16 cellular contexts compared by ENCODE assay signal in the genomic region with DNA sequence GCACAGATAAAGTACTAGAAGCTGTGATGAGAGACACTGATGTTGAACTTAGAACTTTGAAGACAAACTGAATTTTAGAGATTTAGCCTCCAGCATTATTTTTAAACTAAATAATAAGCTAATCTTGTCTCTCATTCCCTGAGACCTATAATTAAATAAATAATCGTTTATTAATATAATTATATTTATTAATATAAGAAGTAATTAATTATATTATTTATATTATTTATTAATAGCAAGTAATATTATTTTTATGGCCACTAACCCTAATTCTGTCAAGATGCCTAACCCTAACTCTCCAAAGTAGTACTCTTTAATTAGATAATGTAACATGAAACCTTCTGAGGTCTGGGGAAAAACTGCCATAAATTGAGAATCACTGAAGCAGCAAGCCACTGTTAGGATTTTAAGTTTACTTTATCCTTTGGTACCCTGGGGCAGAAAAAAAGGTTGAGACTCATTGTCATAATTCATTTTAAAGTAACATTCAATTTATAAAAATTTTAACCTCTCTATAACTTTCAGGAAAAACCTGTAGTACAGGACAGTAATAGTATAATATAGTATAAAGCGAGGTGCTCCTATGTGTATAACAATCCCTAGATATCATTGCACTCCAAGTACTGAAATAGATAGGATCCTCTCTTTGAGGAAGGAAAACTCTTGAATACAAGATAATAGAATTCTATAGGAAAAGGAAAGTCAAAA.
DNase-seq lines count a peak whose midpoint lies in the region; ATAC-seq, FAIRE-seq and TF ChIP-seq lines count a peak whose summit lies in the region.
"Had no signal": no experiment of that assay in that cellular context is flagged by ENCODE, and none has a peak within 500 bp of the region (broad histone marks: within the 10 kb centered on the region; RNA-seq: fewer than 3 reads in every experiment).

No MANE protein-coding gene starts in this region.

- H3K4me1 ChIP-seq in pancreas (no peaks in the 10 kb centered on the region), upper lobe of left lung (no peaks in the 10 kb centered on the region)

- FAIRE-seq in G401.6 (lab: Jason Lieb, UNC) (peak; percentile 40), colon (lab: Jason Lieb, UNC) (peak; percentile 74), pancreas (lab: Jason Lieb, UNC) (no peak)

- WGBS in pancreas, 2 donors = 46 to 48% methylated on average over 2 of the region's 2 CpGs
- 58 to 68% methylated on average over 2 of the region's 2 CpGs for WGBS in upper lobe of left lung, 2 donors

- H3K27me3 ChIP-seq in pancreas (no peaks in the 10 kb centered on the region), upper lobe of left lung (no peaks in the 10 kb centered on the region)
- H3K27me3 ChIP-seq: cardiac muscle cell, SJCRH30 had no signal

- H3K36me3 ChIP-seq in pancreas (no peaks in the 10 kb centered on the region), upper lobe of left lung (no peaks in the 10 kb centered on the region)
- H3K36me3 ChIP-seq: cardiac muscle cell, SJCRH30, thoracic aorta had no signal

- H3K9me3 ChIP-seq in pancreas (no peaks in the 10 kb centered on the region), upper lobe of left lung (no peaks in the 10 kb centered on the region)
- H3K9me3 ChIP-seq: SJCRH30, thoracic aorta had no signal

- intact Hi-C loops in pancreas (cut with DNase I) = loop anchor here in 1 of 3 donors (10.0 kb wide), 2 partner anchors 539 to 569 kb away; no protein-coding TSS in a partner anchor

- TF ChIP-seq POLR2A in upper lobe of left lung (IDR thresholded peaks at IDR 0.05) = no peak

- ATAC-seq in pancreas (peak in 3 of 4 donors; percentile 26 to 35 (median 33)), HG02981 (IDR thresholded peaks at IDR 0.05; ENCODE audit: unreplicated experiment) (no peak), upper lobe of left lung (ENCODE audit: low FRiP score in 2 of 2) (no peak)
- no peak for ATAC-seq in activated CD4-positive, CD25-positive, alpha-beta regulatory T cell treated with anti-CD3 and anti-CD28 coated beads, Interleukin-2, amount 50 U/mL, for 24 hours

- H3K4me3 ChIP-seq in pancreas (no peak overlapping the region), upper lobe of left lung (no peak overlapping the region)
- H3K4me3 ChIP-seq: cardiac muscle cell, SJCRH30, thoracic aorta had no signal

- DNase-seq in NCI-H69 (lab: John Stamatoyannopoulos, UW) = peak; percentile 56
- no peak for DNase-seq in pancreas
- DNase-seq in upper lobe of left lung = no peak
- DNase-seq: activated CD4-positive, alpha-beta T cell treated with anti-CD3 and anti-CD28 coated beads, Interleukin-2, amount 50 U/mL, for 1 hour; activated CD8-positive, alpha-beta memory T cell treated with anti-CD3 and anti-CD28 coated beads, Interleukin-2, amount 10 ng/mL, durations not matched to agents 7 days and 5 days; activated naive CD4-positive, alpha-beta T cell treated with anti-CD3 and anti-CD28 coated beads, Interleukin-2, amount 50 U/mL, for 16 hours; left cardiac atrium; stimulated activated CD4-positive, alpha-beta T cell treated with anti-CD3 and anti-CD28 coated beads, Interleukin-4, amount 100 ng/mL, for 4 hours; stimulated activated naive CD4-positive, alpha-beta T cell treated with Interleukin-2 at 50 U/mL for 16 hours had no signal

- H3K27ac ChIP-seq in pancreas (no peak overlapping the region), upper lobe of left lung (no peak overlapping the region)
- H3K27ac ChIP-seq: cardiac muscle cell, SJCRH30, thoracic aorta had no signal

- TF ChIP-seq CTCF in pancreas (IDR thresholded peaks at IDR 0.05) (no peak), upper lobe of left lung (IDR thresholded peaks at IDR 0.05) (no peak)

- TF ChIP-seq EP300 in upper lobe of left lung (IDR thresholded peaks at IDR 0.05) = no peak

Comparison
In these comparisons a context has a peak if more than half of its experiments do, and no peak if none do; other contexts are left out.
1. ATAC-seq: peak in pancreas (3 of 4); none in HG02981 (single experiment), upper lobe of left lung (0 of 2) and activated CD4-positive, CD25-positive, alpha-beta regulatory T cell treated with anti-CD3 and anti-CD28 coated beads, Interleukin-2, amount 50 U/mL, for 24 hours (0 of 2).